Comparison of ENCODE assay signal across 26 cellular contexts in the genomic region with DNA sequence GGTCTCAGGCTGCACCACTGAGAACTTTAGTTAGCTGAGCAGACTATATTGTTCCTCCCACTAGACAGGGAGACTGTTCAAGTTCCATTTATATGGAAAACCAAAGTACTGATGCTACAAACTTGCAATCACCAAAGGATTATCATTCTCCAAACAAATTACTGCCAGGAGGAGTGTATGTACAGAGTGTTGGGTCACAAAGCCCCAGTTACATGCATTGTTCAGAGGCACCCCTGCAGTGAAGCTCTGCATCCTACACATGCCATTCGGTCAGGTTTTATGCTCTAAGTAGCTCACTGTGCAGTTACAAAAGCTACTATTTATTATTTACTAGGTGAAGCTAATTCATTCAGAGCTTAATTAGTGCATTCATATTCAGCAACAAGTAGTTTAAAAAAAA.
"Had no signal": no experiment of that assay in that cellular context is flagged by ENCODE, and none has a peak within 500 bp of the region (broad histone marks: within the 10 kb centered on the region; RNA-seq: fewer than 3 reads in every experiment).

No MANE protein-coding gene starts in this region.

- H3K4me1 Mint-ChIP-seq: activated B cell treated with CpG ODN at 0.5 μM for 24 hours; activated CD4-positive, alpha-beta T cell treated with anti-CD3 and anti-CD28 coated beads, Interleukin-2, amount 10 ng/mL, durations not matched to agents 24 days and 14 days; activated naive CD8-positive, alpha-beta T cell treated with anti-CD3 and anti-CD28 coated beads, Interleukin-2, amount 50 U/mL, for 24 hours; central memory CD8-positive, alpha-beta T cell had no signal

- H3K36me3 Mint-ChIP-seq: activated naive CD4-positive, alpha-beta T cell treated with anti-CD3 and anti-CD28 coated beads, Interleukin-2, amount 50 U/mL, for 72 hours; brain had no signal

- ATAC-seq: activated naive CD4-positive, alpha-beta T cell treated with anti-CD3 and anti-CD28 coated beads, Interleukin-2, amount 50 U/mL, for 72 hours; activated naive CD8-positive, alpha-beta T cell treated with anti-CD3 and anti-CD28 coated beads, Interleukin-2, amount 50 U/mL, for 24 hours; activated T-cell treated with anti-CD3 and anti-CD28 coated beads, Interleukin-2, amount 50 U/mL, for 4 hours; K562; PC-3 had no signal

- H3K4me3 ChIP-seq: K562 had no signal

- H3K27me3 Mint-ChIP-seq: activated B cell treated with CpG ODN at 0.5 μM for 24 hours; activated naive CD8-positive, alpha-beta T cell treated with anti-CD3 and anti-CD28 coated beads, Interleukin-2, amount 50 U/mL, for 24 hours; brain; central memory CD8-positive, alpha-beta T cell had no signal

- H3K4me3 Mint-ChIP-seq: activated B cell treated with CpG ODN at 0.5 μM for 24 hours; activated CD4-positive, alpha-beta T cell treated with anti-CD3 and anti-CD28 coated beads, Interleukin-2, amount 10 ng/mL, durations not matched to agents 24 days and 14 days; activated naive CD8-positive, alpha-beta T cell treated with anti-CD3 and anti-CD28 coated beads, Interleukin-2, amount 50 U/mL, for 24 hours; activated T-cell treated with anti-CD3 and anti-CD28 coated beads, Interleukin-2, amount 50 U/mL, for 4 hours; brain; central memory CD8-positive, alpha-beta T cell; T-helper 1 cell treated with Interleukin-12 subunit alpha and Interleukin-12 subunit beta and Interleukin-4 antibody, amounts not matched to agents 30 μg/mL and 1 μg/mL, for 36 hours had no signal

- H3K9me3 Mint-ChIP-seq: activated B cell treated with CpG ODN at 0.5 μM for 24 hours; activated CD4-positive, alpha-beta T cell treated with anti-CD3 and anti-CD28 coated beads, Interleukin-2, amount 10 ng/mL, durations not matched to agents 24 days and 14 days; activated naive CD4-positive, alpha-beta T cell treated with anti-CD3 and anti-CD28 coated beads, Interleukin-2, amount 50 U/mL, for 72 hours; activated naive CD8-positive, alpha-beta T cell treated with anti-CD3 and anti-CD28 coated beads, Interleukin-2, amount 50 U/mL, for 24 hours; activated T-cell treated with anti-CD3 and anti-CD28 coated beads, Interleukin-2, amount 50 U/mL, for 4 hours; brain; central memory CD8-positive, alpha-beta T cell; T-helper 1 cell treated with Interleukin-12 subunit alpha and Interleukin-12 subunit beta and Interleukin-4 antibody, amounts not matched to agents 30 μg/mL and 1 μg/mL, for 36 hours had no signal

- H3K27ac Mint-ChIP-seq: activated B cell treated with CpG ODN at 0.5 μM for 24 hours; activated CD4-positive, alpha-beta T cell treated with anti-CD3 and anti-CD28 coated beads, Interleukin-2, amount 10 ng/mL, durations not matched to agents 24 days and 14 days; activated naive CD8-positive, alpha-beta T cell treated with anti-CD3 and anti-CD28 coated beads, Interleukin-2, amount 50 U/mL, for 24 hours; T-helper 1 cell treated with Interleukin-12 subunit alpha and Interleukin-12 subunit beta and Interleukin-4 antibody, amounts not matched to agents 30 μg/mL and 1 μg/mL, for 36 hours had no signal

- DNase-seq: activated B cell treated with CpG ODN at 0.5 μM for 24 hours; activated CD4-positive, alpha-beta T cell treated with anti-CD3 and anti-CD28 coated beads for 1 hour; activated CD4-positive, alpha-beta T cell treated with anti-CD3 and anti-CD28 coated beads, Interleukin-2, amount 10 ng/mL, durations not matched to agents 24 days and 14 days; activated CD4-positive, alpha-beta T cell treated with anti-CD3 and anti-CD28 coated beads, Interleukin-2, amount 50 U/mL, for 48 hours; activated CD8-positive, alpha-beta memory T cell treated with anti-CD3 and anti-CD28 coated beads for 24 hours; activated effector memory CD4-positive, alpha-beta T cell treated with anti-CD3 and anti-CD28 coated beads, Interleukin-2, amount 50 U/mL, for 16 hours; activated naive CD4-positive, alpha-beta T cell treated with Interleukin-2 at 50 U/mL for 16 hours; activated naive CD8-positive, alpha-beta T cell treated with anti-CD3 and anti-CD28 coated beads, Interleukin-2, amount 50 U/mL, for 24 hours; activated T-cell treated with anti-CD3 and anti-CD28 coated beads, Interleukin-2, amount 50 U/mL, for 4 hours; amniotic stem cell; Karpas-422; MM.1S; NCI-H1105; NCI-H1694; NCI-H2029; NCI-H2107; NCI-H510A; NCI-H526 treated with DMSO at 0.1 percent for 48 hours; NCI-H82; PC-3; SHP77 treated with DMSO at 0.1 percent for 48 hours had no signal
